ENCODE assay signal across 10 cellular contexts in genomic region chr1:63317814-63318156, GRCh38. TPM values are rescaled to one million over a fixed set of nuclear protein-coding genes. Genes with fewer than 3 reads are reported as not detected.
A peak's percentile ranks its signal among the peaks of the same experiment; 100 is the strongest.
DNase-seq lines count a peak whose midpoint lies in the region; ATAC-seq and TF ChIP-seq lines count a peak whose summit lies in the region.
"Had no signal": no experiment of that assay in that cellular context is flagged by ENCODE, and none has a peak within 500 bp of the region (broad histone marks: within the 10 kb centered on the region; RNA-seq: fewer than 3 reads in every experiment).

No MANE protein-coding gene starts in this region.

- peaks cover 14% of the 10 kb centered on the region for H3K4me1 ChIP-seq in OCI-LY7 (ENCODE audit: insufficient read depth, low read length, poor library complexity, severe bottlenecking)
- H3K4me1 ChIP-seq in gastrocnemius medialis, result peaks cover 19% of the 10 kb centered on the region in 2 donors

- no peaks in the 10 kb centered on the region for H3K36me3 Mint-ChIP-seq in endothelial cell (ENCODE audit: low read depth, unreplicated experiment)

- POLR2A ChIA-PET in OCI-LY7 (lab: Charles Lee), result interaction anchor here (0.6 kb wide), 2 partner anchors 176 to 260 kb away, joined by 3 read pairs; no protein-coding TSS in a partner anchor

- CTCF ChIA-PET in OCI-LY7 (lab: Charles Lee; ENCODE audit: unreplicated experiment), result no interaction called here

- ATAC-seq in gastrocnemius medialis (no peak), GM18519 (IDR thresholded peaks at IDR 0.05; ENCODE audit: low FRiP score, unreplicated experiment) (no peak)

- no TSS peak for BruUV-seq in OCI-LY7 (replicated peaks; lab: Mats Ljungman, UMichigan)

- intact Hi-C loops in OCI-LY7 (cut with micrococcal nuclease; ENCODE audit: unreplicated experiment), result loop anchor here (1.0 to 2.0 kb wide), 2 partner anchors 123 to 206 kb away; partner anchors contain the start of genes EFCAB7 and ITGB3BP
- intact Hi-C loops in gastrocnemius medialis (cut with DNase I; ENCODE audit: low total_unique reads), result no loop called here

- H3K27ac ChIP-seq in OCI-LY7 (ENCODE audit: low read depth, low read length, poor library complexity, severe bottlenecking), result no peak overlapping the region
- H3K27ac ChIP-seq in gastrocnemius medialis, result no peak overlapping the region

- H3K4me3 ChIP-seq in OCI-LY7 (ENCODE audit: low read depth, low read length, poor library complexity, severe bottlenecking) (peak overlapping the region; percentile 70), gastrocnemius medialis (peak overlapping the region; percentile 53 to 58 (median 55))

- H3K9me3 ChIP-seq in OCI-LY7 (ENCODE audit: low read length) (no peaks in the 10 kb centered on the region), gastrocnemius medialis (no peaks in the 10 kb centered on the region)

- H3K9me2 ChIP-seq in OCI-LY7 (ENCODE audit: insufficient read depth, low read length), result no peaks in the 10 kb centered on the region

- H4K20me1 ChIP-seq in OCI-LY7 (ENCODE audit: insufficient read depth, low read length), result no peaks in the 10 kb centered on the region

- peaks cover 33% of the 10 kb centered on the region for H3K4me1 Mint-ChIP-seq in endothelial cell (ENCODE audit: unreplicated experiment)

- DNase-seq in NCI-H2171 (lab: John Stamatoyannopoulos, UW), result peak; percentile 15
- DNase-seq in NCI-H2171 treated with DMSO at 0.1 percent for 48 hours (lab: John Stamatoyannopoulos, UW), result no peak
- DNase-seq in OCI-LY7 (ENCODE audit: low spot score), result no peak
- DNase-seq in endothelial cell (ENCODE audit: low spot score), result no peak
- no peak for DNase-seq in gastrocnemius medialis
- no peak for DNase-seq in HPDE6-E6E7 (ENCODE audit: extremely low spot score)
- DNase-seq in DMS79 treated with DMSO at 0.1 percent for 48 hours (lab: John Stamatoyannopoulos, UW), result no peak

- H3K4me2 ChIP-seq in OCI-LY7 (ENCODE audit: low read length), result peak overlapping the region; percentile 95

- H2AFZ ChIP-seq in OCI-LY7 (ENCODE audit: low read length), result peak overlapping the region; percentile 98

- peak overlapping the region; percentile 83 for H3K4me3 Mint-ChIP-seq in endothelial cell (ENCODE audit: unreplicated experiment)

- no peak overlapping the region for H3K27ac Mint-ChIP-seq in endothelial cell (ENCODE audit: unreplicated experiment)

- TF ChIP-seq CTCF in OCI-LY7 (conservative IDR thresholded peaks at IDR 0.05; ENCODE audit: low read length) (no peak), endothelial cell (IDR thresholded peaks at IDR 0.05; ENCODE audit: unreplicated experiment) (no peak), gastrocnemius medialis (IDR thresholded peaks at IDR 0.05 in 4 of 5, conservative IDR thresholded peaks at IDR 0.05 in 1 of 5) (no peak)

- no peaks in the 10 kb centered on the region for H3K9me3 Mint-ChIP-seq in endothelial cell (ENCODE audit: unreplicated experiment)

- H3K27me3 ChIP-seq in gastrocnemius medialis, result peaks cover 67 to 78% (median 69%) of the 10 kb centered on the region in 3 donors

- H3K79me2 ChIP-seq in OCI-LY7 (ENCODE audit: insufficient read depth, low read depth, low read length), result no peaks in the 10 kb centered on the region

- no peak for TF ChIP-seq POLR2A in gastrocnemius medialis (IDR thresholded peaks at IDR 0.05)

- peaks cover 39% of the 10 kb centered on the region for H3K27me3 Mint-ChIP-seq in endothelial cell (ENCODE audit: unreplicated experiment)

- H3K36me3 ChIP-seq in OCI-LY7 (ENCODE audit: insufficient read depth, low read length), result no peaks in the 10 kb centered on the region
- H3K36me3 ChIP-seq in gastrocnemius medialis, result no peaks in the 10 kb centered on the region

- in situ Hi-C loops in gastrocnemius medialis (cut with MboI; ENCODE audit: low sequenced_read_pairs in 4 of 4), result no loop called here

RNA-seq across cellular contexts. Expression of gene FOXD3, which starts 4.6 kb away (rescaled TPM):
- total RNA-seq in OCI-LY7 (2014; rRNA removed; shearing (Covaris generic)), result 0.06 TPM in 1 of 2 replicates, not detected in the other
- not detected in 2 replicates for total RNA-seq in OCI-LY7 (2022)
- 0.26 TPM for total RNA-seq in endothelial cell (ENCODE audit: unreplicated experiment)
- under 1 TPM; 0.22 to 0.97 (median 0.58) TPM for total RNA-seq in gastrocnemius medialis
- total RNA-seq: HT-29, mononuclear cell had no signal

RNA-seq across cellular contexts. Expression of gene ALG6, which starts 49.6 kb away (rescaled TPM):
- total RNA-seq in OCI-LY7 (2014; rRNA removed; shearing (Covaris generic)), result 29.3 TPM in 2 replicates
- total RNA-seq in OCI-LY7 (2022) (31.6 and 34.1 TPM in 2 replicates), endothelial cell (ENCODE audit: unreplicated experiment) (14.9 TPM), gastrocnemius medialis (1 to 10 TPM; 2.3 to 9.5 (median 5.7) TPM)
